33 cellular contexts compared by ENCODE assay signal in the genomic region with DNA sequence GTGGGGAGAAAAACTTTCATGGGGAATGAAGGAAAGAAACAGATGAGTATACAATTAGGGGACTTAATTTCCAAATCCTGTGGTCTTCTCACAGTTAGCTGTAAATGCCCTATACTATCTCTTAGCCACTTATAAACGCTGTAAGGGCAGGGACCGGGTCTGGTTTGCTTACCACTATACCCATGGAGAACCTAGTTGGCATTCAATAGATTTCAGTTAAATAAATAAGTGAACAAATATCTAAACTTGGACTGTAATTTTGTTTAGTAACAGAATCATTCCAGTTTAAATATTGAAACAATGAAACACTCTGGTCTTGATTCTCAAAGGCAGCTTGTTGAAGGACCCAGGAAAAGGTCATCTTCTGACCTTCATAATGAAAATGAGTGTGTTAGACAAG.
"Had no signal": no experiment of that assay in that cellular context is flagged by ENCODE, and none has a peak within 500 bp of the region (broad histone marks: within the 10 kb centered on the region; RNA-seq: fewer than 3 reads in every experiment).

No MANE protein-coding gene starts in this region.

- H3K27ac Mint-ChIP-seq: activated CD4-positive, alpha-beta T cell treated with anti-CD3 and anti-CD28 coated beads, Interleukin-2, amount 10 ng/mL, durations not matched to agents 24 days and 14 days; activated CD8-positive, alpha-beta T cell treated with anti-CD3 and anti-CD28 coated beads for 36 hours; activated naive CD4-positive, alpha-beta T cell treated with anti-CD3 and anti-CD28 coated beads, Interleukin-2, amount 50 U/mL, for 24 hours; activated naive CD8-positive, alpha-beta T cell treated with anti-CD3 and anti-CD28 coated beads, Interleukin-2, amount 10 ng/mL, durations not matched to agents 7 days and 5 days; activated T-cell treated with anti-CD3 and anti-CD28 coated beads, Interleukin-2, amount 50 U/mL, for 72 hours; activated T-helper 17 cell treated with anti-CD3 and anti-CD28 coated beads, Interleukin-2, amount 50 U/mL, for 72 hours; brain; T-helper 1 cell treated with Interleukin-12 subunit alpha and Interleukin-12 subunit beta and Interleukin-4 antibody, amounts not matched to agents 30 μg/mL and 1 μg/mL, for 36 hours; T-helper 2 cell treated with Interferon-gamma antibody and Interleukin-4, amounts not matched to agents 5 μg/mL and 100 μg/mL, for 36 hours had no signal

- H3K4me2 ChIP-seq: SK-N-SH had no signal

- H3K4me3 Mint-ChIP-seq: activated CD4-positive, alpha-beta T cell treated with anti-CD3 and anti-CD28 coated beads, Interleukin-2, amount 10 ng/mL, durations not matched to agents 24 days and 14 days; activated CD8-positive, alpha-beta T cell treated with anti-CD3 and anti-CD28 coated beads for 36 hours; activated naive CD4-positive, alpha-beta T cell treated with anti-CD3 and anti-CD28 coated beads, Interleukin-2, amount 50 U/mL, for 24 hours; activated naive CD8-positive, alpha-beta T cell treated with anti-CD3 and anti-CD28 coated beads, Interleukin-2, amount 10 ng/mL, durations not matched to agents 7 days and 5 days; activated T-cell treated with anti-CD3 and anti-CD28 coated beads, Interleukin-2, amount 50 U/mL, for 72 hours; activated T-helper 17 cell treated with anti-CD3 and anti-CD28 coated beads, Interleukin-2, amount 50 U/mL, for 72 hours; brain; T-helper 1 cell treated with Interleukin-12 subunit alpha and Interleukin-12 subunit beta and Interleukin-4 antibody, amounts not matched to agents 30 μg/mL and 1 μg/mL, for 36 hours; T-helper 2 cell treated with Interferon-gamma antibody and Interleukin-4, amounts not matched to agents 5 μg/mL and 100 μg/mL, for 36 hours had no signal

- H3K9me3 ChIP-seq: MG63, Peyer's patch, SK-N-SH had no signal

- ATAC-seq: activated CD8-positive, alpha-beta T cell treated with anti-CD3 and anti-CD28 coated beads for 36 hours; activated T-cell treated with anti-CD3 and anti-CD28 coated beads, Interleukin-2, amount 50 U/mL, for 72 hours; activated T-helper 17 cell treated with anti-CD3 and anti-CD28 coated beads, Interleukin-2, amount 50 U/mL, for 72 hours; PC-3 had no signal

- H3K36me3 ChIP-seq: MG63, Peyer's patch, SJSA1 had no signal

- H3K27ac ChIP-seq: Peyer's patch, SJSA1 had no signal

- H3K27me3 Mint-ChIP-seq: activated CD4-positive, alpha-beta T cell treated with anti-CD3 and anti-CD28 coated beads, Interleukin-2, amount 10 ng/mL, durations not matched to agents 24 days and 14 days; activated CD8-positive, alpha-beta T cell treated with anti-CD3 and anti-CD28 coated beads for 36 hours; activated naive CD4-positive, alpha-beta T cell treated with anti-CD3 and anti-CD28 coated beads, Interleukin-2, amount 50 U/mL, for 24 hours; activated naive CD8-positive, alpha-beta T cell treated with anti-CD3 and anti-CD28 coated beads, Interleukin-2, amount 10 ng/mL, durations not matched to agents 7 days and 5 days; activated T-helper 17 cell treated with anti-CD3 and anti-CD28 coated beads, Interleukin-2, amount 50 U/mL, for 72 hours had no signal

- H3K27me3 ChIP-seq: MG63, Peyer's patch, SJSA1 had no signal

- H3K9me3 Mint-ChIP-seq: activated CD8-positive, alpha-beta T cell treated with anti-CD3 and anti-CD28 coated beads for 36 hours; activated naive CD4-positive, alpha-beta T cell treated with anti-CD3 and anti-CD28 coated beads, Interleukin-2, amount 50 U/mL, for 24 hours had no signal

- H3K4me1 Mint-ChIP-seq: activated CD4-positive, alpha-beta T cell treated with anti-CD3 and anti-CD28 coated beads, Interleukin-2, amount 10 ng/mL, durations not matched to agents 24 days and 14 days; activated naive CD4-positive, alpha-beta T cell treated with anti-CD3 and anti-CD28 coated beads, Interleukin-2, amount 50 U/mL, for 24 hours; activated naive CD8-positive, alpha-beta T cell treated with anti-CD3 and anti-CD28 coated beads, Interleukin-2, amount 10 ng/mL, durations not matched to agents 7 days and 5 days; activated T-helper 17 cell treated with anti-CD3 and anti-CD28 coated beads, Interleukin-2, amount 50 U/mL, for 72 hours had no signal

- H3K36me3 Mint-ChIP-seq: activated naive CD4-positive, alpha-beta T cell treated with anti-CD3 and anti-CD28 coated beads, Interleukin-2, amount 50 U/mL, for 24 hours; activated naive CD8-positive, alpha-beta T cell treated with anti-CD3 and anti-CD28 coated beads, Interleukin-2, amount 10 ng/mL, durations not matched to agents 7 days and 5 days; brain had no signal

- FAIRE-seq: bronchial epithelial cell, TTC549 had no signal

- H3K4me3 ChIP-seq: MG63, Peyer's patch, SJSA1 had no signal

- DNase-seq: activated CD4-positive, alpha-beta T cell treated with anti-CD3 and anti-CD28 coated beads, Interleukin-2, amount 10 ng/mL, durations not matched to agents 24 days and 14 days; activated CD4-positive, alpha-beta T cell treated with anti-CD3 and anti-CD28 coated beads, Interleukin-2, amount 50 U/mL, for 4 hours; activated CD8-positive, alpha-beta T cell treated with anti-CD3 and anti-CD28 coated beads for 36 hours; activated effector memory CD4-positive, alpha-beta T cell treated with anti-CD3 and anti-CD28 coated beads, Interleukin-2, amount 50 U/mL, for 16 hours; activated naive CD4-positive, alpha-beta T cell; activated naive CD8-positive, alpha-beta T cell treated with anti-CD3 and anti-CD28 coated beads, Interleukin-2, amount 10 ng/mL, durations not matched to agents 7 days and 5 days; activated T-cell treated with anti-CD3 and anti-CD28 coated beads, Interleukin-2, amount 50 U/mL, for 1 hour; activated T-cell treated with anti-CD3 and anti-CD28 coated beads, Interleukin-2, amount 50 U/mL, for 72 hours; caudate nucleus; Kasumi-1; MG63; NCI-H1048; NCI-H1105 treated with DMSO at 0.1 percent for 48 hours; NCI-H1436; NCI-H1694; NCI-H1930; NCI-H2081 treated with DMSO at 0.1 percent for 48 hours; NCI-H345; NCI-H524 treated with DMSO at 0.1 percent for 48 hours; NK-92 treated with Interleukin-12 subunit alpha and Interleukin-12 subunit beta, amount 100 ng/mL, for 24 hours; PC-3; Peyer's patch; RPMI8226; SHP77 treated with DMSO at 0.1 percent for 48 hours; SK-N-SH had no signal

- H3K4me1 ChIP-seq: Peyer's patch, SJSA1 had no signal

- H3K9ac ChIP-seq: SK-N-SH had no signal
